ENCODE assay signal across 30 cellular contexts in the genomic region with DNA sequence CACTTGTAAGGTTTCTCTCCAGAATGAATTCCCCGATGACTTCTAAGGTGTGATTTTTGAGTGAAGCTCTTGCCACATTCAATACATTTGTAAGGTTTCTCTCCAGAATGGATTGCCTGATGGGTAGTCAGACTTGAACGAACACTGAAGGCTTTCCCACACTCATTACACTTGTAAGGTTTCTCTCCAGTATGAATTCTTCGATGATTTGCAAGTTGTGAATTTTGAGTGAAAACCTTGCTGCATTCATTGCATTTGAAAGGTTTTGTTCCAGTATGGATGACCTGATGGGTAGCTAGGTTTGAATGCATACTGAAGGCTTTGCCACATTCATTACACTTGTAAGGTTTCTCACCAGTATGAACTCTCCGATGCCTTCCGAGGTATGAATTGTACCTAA. TPM values are rescaled to one million over a fixed set of nuclear protein-coding genes. Genes with fewer than 3 reads are reported as not detected.
DNase-seq lines count a peak whose midpoint lies in the region; ATAC-seq, FAIRE-seq and TF ChIP-seq lines count a peak whose summit lies in the region.
"Had no signal": no experiment of that assay in that cellular context is flagged by ENCODE, and none has a peak within 500 bp of the region (broad histone marks: within the 10 kb centered on the region; RNA-seq: fewer than 3 reads in every experiment).

No MANE protein-coding gene starts in this region.

- no peak for ATAC-seq in HepG2
- no peak for ATAC-seq in K562
- no peak for ATAC-seq in Right ventricle myocardium superior (ENCODE audit: poor library complexity)
- no peak for ATAC-seq in HG03469 (IDR thresholded peaks at IDR 0.05; ENCODE audit: unreplicated experiment)

- no peak for TF ChIP-seq POLR2A in HepG2 (IDR thresholded peaks at IDR 0.05; ENCODE audit: insufficient read depth in 1 of 2, low read depth in 2 of 2, low read length in 2 of 2)
- no peak for TF ChIP-seq POLR2A in K562 (conservative IDR thresholded peaks at IDR 0.05)

- H3K79me2 ChIP-seq in HepG2 (ENCODE audit: insufficient read depth, low read length) (no peaks in the 10 kb centered on the region), K562 (ENCODE audit: control insufficient read depth, insufficient read depth, low read length) (no peaks in the 10 kb centered on the region)

- H3K27ac ChIP-seq in liver (ENCODE audit: low read depth in 1 of 2, low read length in 2 of 2), result no peak overlapping the region
- no peak overlapping the region for H3K27ac ChIP-seq in HepG2 (ENCODE audit: extremely low read length, insufficient read depth, low read length)
- H3K27ac ChIP-seq in K562 (ENCODE audit: extremely low read depth, low read depth, low read length), result no peak overlapping the region
- no peak overlapping the region for H3K27ac ChIP-seq in muscle layer of duodenum (ENCODE audit: low read length)
- H3K27ac ChIP-seq: GM23248, HL-60 had no signal

- CTCF ChIA-PET in HepG2 (lab: Yijun Ruan, JAX; ENCODE audit: low intra/inter-chr PET ratio, low total read pairs), result no interaction called here
- CTCF ChIA-PET in K562 (lab: Yijun Ruan, JAX; ENCODE audit: low intra/inter-chr PET ratio), result no interaction called here

- H2AFZ ChIP-seq in HepG2 (ENCODE audit: low read length) (no peak overlapping the region), K562 (ENCODE audit: low read depth, low read length) (no peak overlapping the region)
- H2AFZ ChIP-seq: GM23248 had no signal

- no peaks in the 10 kb centered on the region for H3K9me1 ChIP-seq in K562 (ENCODE audit: control insufficient read depth, insufficient read depth, low read length)

- H4K20me1 ChIP-seq in HepG2 (ENCODE audit: insufficient read depth, low read length) (no peaks in the 10 kb centered on the region), K562 (replicated peaks; ENCODE audit: control insufficient read depth, insufficient read depth, low read length) (no peaks in the 10 kb centered on the region)

- TF ChIP-seq RAD21 in liver (IDR thresholded peaks at IDR 0.05) (no peak), HepG2 (CRISPR knock-in tag; IDR thresholded peaks at IDR 0.05) (no peak), K562 (CRISPR knock-in tag; conservative IDR thresholded peaks at IDR 0.05 in 1 of 2, IDR thresholded peaks at IDR 0.05 in 1 of 2) (no peak)

- H3K9me3 ChIP-seq in liver (ENCODE audit: control insufficient read depth in 4 of 4, low read length in 3 of 4), result peaks cover 39 to 60% (median 55%) of the 10 kb centered on the region in 4 donors
- peaks cover 67% of the 10 kb centered on the region for H3K9me3 ChIP-seq in HepG2 (ENCODE audit: low read length)
- H3K9me3 ChIP-seq in K562 (replicated peaks; ENCODE audit: control insufficient read depth, insufficient read depth, low read depth, low read length), result peaks cover 26% of the 10 kb centered on the region
- H3K9me3 ChIP-seq in muscle layer of duodenum (ENCODE audit: control insufficient read depth in 1 of 2, low read length in 2 of 2), result peaks cover 47 to 54% of the 10 kb centered on the region in 2 donors

- no peaks in the 10 kb centered on the region for H3K27me3 ChIP-seq in liver (ENCODE audit: control insufficient read depth in 4 of 4, insufficient read depth in 4 of 4, low read length in 3 of 4)
- H3K27me3 ChIP-seq in HepG2 (ENCODE audit: control insufficient read depth in 1 of 2, insufficient read depth in 2 of 2, low read length in 2 of 2), result no peaks in the 10 kb centered on the region
- no peaks in the 10 kb centered on the region for H3K27me3 ChIP-seq in K562 (ENCODE audit: control insufficient read depth in 2 of 2, insufficient read depth in 2 of 2, low read length in 2 of 2)
- no peaks in the 10 kb centered on the region for H3K27me3 ChIP-seq in muscle layer of duodenum (ENCODE audit: low read depth, low read length)
- H3K27me3 ChIP-seq: BE2C had no signal

- H3K4me3 ChIP-seq in liver (ENCODE audit: low read depth in 1 of 3, low read length in 3 of 3), result peak overlapping the region in 2 of 3 donors; percentile 52 to 54
- H3K4me3 ChIP-seq in HepG2 (replicated peaks in 1 of 3; ENCODE audit: insufficient read depth in 1 of 3, low read depth in 2 of 3, low read length in 3 of 3), result no peak overlapping the region
- no peak overlapping the region for H3K4me3 ChIP-seq in K562
- H3K4me3 ChIP-seq in muscle layer of duodenum (ENCODE audit: low read depth in 1 of 2, low read length in 2 of 2), result peak overlapping the region; percentile 29 to 42
- H3K4me3 ChIP-seq: GM23248 had no signal

- intact Hi-C loops in HepG2 (cut with micrococcal nuclease; ENCODE audit: unreplicated experiment), result no loop called here
- intact Hi-C loops in K562 (cut with micrococcal nuclease), result no loop called here
- intact Hi-C loops in Right ventricle myocardium superior (cut with DNase I), result no loop called here

- 98% methylated on average over 5 of the region's 5 CpGs for WGBS in liver
- 78% methylated on average over 5 of the region's 5 CpGs for WGBS in HepG2 (ENCODE audit: low lambda C conversion rate)
- WGBS in K562 (ENCODE audit: insufficient coverage, low coverage, missing lambda C conversion rate), result 98% methylated on average over 5 of the region's 5 CpGs

- in situ Hi-C loops in HepG2 (cut with HindIII; ENCODE audit: extremely low pct_ligation_motif_present, low pct_unique_long_range_greater_than_20kb), result no loop called here
- in situ Hi-C loops in K562 (cut with MboI), result no loop called here

- POLR2A ChIA-PET in HepG2 (lab: Yijun Ruan, JAX) (no interaction called here), K562 (lab: Yijun Ruan, JAX) (no interaction called here)

- BruUV-seq in HepG2 (replicated peaks; lab: Mats Ljungman, UMichigan) (no TSS peak), K562 (replicated peaks; lab: Mats Ljungman, UMichigan) (no TSS peak)

- TF ChIP-seq EP300 in HepG2 (IDR thresholded peaks at IDR 0.05; ENCODE audit: low read depth in 2 of 2, low read length in 2 of 2), result no peak
- TF ChIP-seq EP300 in HepG2 (CRISPR knock-in tag; IDR thresholded peaks at IDR 0.05; ENCODE audit: borderline replicate concordance), result no peak
- TF ChIP-seq EP300 in K562 (IDR thresholded peaks at IDR 0.05; ENCODE audit: low read length), result no peak

- peaks cover 19 to 52% (median 32%) of the 10 kb centered on the region in 4 donors for H3K36me3 ChIP-seq in liver (ENCODE audit: control insufficient read depth in 4 of 4, insufficient read depth in 3 of 4, low read depth in 1 of 4, low read length in 3 of 4)
- peaks cover 6 to 32% of the 10 kb centered on the region in 2 experiments; a peak in 4 of 5 replicates for H3K36me3 ChIP-seq in HepG2 (replicated peaks in 1 of 2; ENCODE audit: control insufficient read depth in 1 of 2, insufficient read depth in 2 of 2, low read length in 2 of 2)
- H3K36me3 ChIP-seq in K562 (ENCODE audit: control insufficient read depth, insufficient read depth, low read length), result peaks cover 44% of the 10 kb centered on the region
- peaks cover 42 to 76% of the 10 kb centered on the region in 2 donors for H3K36me3 ChIP-seq in muscle layer of duodenum (ENCODE audit: control insufficient read depth in 1 of 2, insufficient read depth in 2 of 2, low read length in 2 of 2)

- no peak overlapping the region for H3K9ac ChIP-seq in liver (ENCODE audit: low read depth in 1 of 2, low read length in 2 of 2)
- H3K9ac ChIP-seq in HepG2 (ENCODE audit: insufficient read depth, low read depth, low read length), result no peak overlapping the region
- H3K9ac ChIP-seq in K562 (ENCODE audit: insufficient read depth in 1 of 2, low read depth in 2 of 2, low read length in 2 of 2), result no peak overlapping the region
- H3K9ac ChIP-seq: GM23248 had no signal

- no peaks in the 10 kb centered on the region for H3K4me1 ChIP-seq in liver (ENCODE audit: control insufficient read depth in 4 of 4, insufficient read depth in 4 of 4, low read length in 3 of 4)
- H3K4me1 ChIP-seq in HepG2 (ENCODE audit: insufficient read depth, low read length), result no peaks in the 10 kb centered on the region
- H3K4me1 ChIP-seq in K562 (replicated peaks in 1 of 2; ENCODE audit: control insufficient read depth in 2 of 2, insufficient read depth in 2 of 2, low read length in 2 of 2), result no peaks in the 10 kb centered on the region
- H3K4me1 ChIP-seq in muscle layer of duodenum (ENCODE audit: control insufficient read depth in 1 of 2, insufficient read depth in 2 of 2, low read length in 2 of 2), result no peaks in the 10 kb centered on the region
- H3K4me1 ChIP-seq: BE2C had no signal

- TF ChIP-seq CTCF in liver (IDR thresholded peaks at IDR 0.05; ENCODE audit: low read depth, low read length, missing input control) (no peak), HepG2 (CRISPR knock-in tag; IDR thresholded peaks at IDR 0.05) (no peak), K562 (IDR thresholded peaks at IDR 0.05 in 2 of 3, conservative IDR thresholded peaks at IDR 0.05 in 1 of 3; ENCODE audit: insufficient read depth in 2 of 3, low read depth in 1 of 3, low read length in 3 of 3) (no peak)

- no peak overlapping the region for H3K4me2 ChIP-seq in HepG2 (ENCODE audit: low read depth, low read length)
- no peak overlapping the region for H3K4me2 ChIP-seq in K562 (ENCODE audit: insufficient read depth, low read length)

- DNase-seq in HepG2 (ENCODE audit: low spot score) (no peak), K562 (ENCODE audit: extremely low read depth in 1 of 4, low spot score in 3 of 4) (no peak), Right ventricle myocardium superior (no peak), RPMI8226 (no peak), SHP77 treated with DMSO at 0.1 percent for 48 hours (lab: John Stamatoyannopoulos, UW) (no peak)
- DNase-seq: 8988T; ACHN; BE2C; CD4-positive, CD25-positive, alpha-beta regulatory T cell; COR-L47; DMS53; GM23248; H7; Kasumi-1; MV-4-11; NCI-H1105; NCI-H1436 treated with DMSO at 0.1 percent for 48 hours; NCI-H1930; NCI-H2107; NCI-H524 treated with DMSO at 0.1 percent for 48 hours; NCI-H774; SHP77 had no signal

- FAIRE-seq in HepG2 (lab: Jason Lieb, UNC), result no peak
- no peak for FAIRE-seq in K562 (lab: Jason Lieb, UNC)

RNA-seq across cellular contexts. Expression of a gene that starts 24.3 kb away (rescaled TPM):
- total RNA-seq in liver, result not detected
- polyA plus RNA-seq in liver, result not detected
- total RNA-seq in HepG2 (2016; rRNA removed; fragmentation: Illumina TruSeq; extraction: Trizol), result not detected in 2 replicates
- total RNA-seq in HepG2 (2016; cell fraction: cytosol; rRNA removed; fragmentation: Illumina TruSeq; extraction: Trizol; ENCODE audit: low read depth), result not detected in 2 replicates
- total RNA-seq in HepG2 (2016; cell fraction: insoluble cytoplasmic fraction; rRNA removed; fragmentation: Illumina TruSeq; extraction: Trizol), result not detected in 2 replicates
- not detected in 2 replicates for total RNA-seq in HepG2 (2016; cell fraction: membrane; rRNA removed; fragmentation: Illumina TruSeq; extraction: Trizol)
- total RNA-seq in HepG2 (2016; cell fraction: nucleus; rRNA removed; fragmentation: Illumina TruSeq; extraction: Trizol), result not detected in 2 replicates
- 0.03 TPM in 1 of 2 replicates, not detected in the other for polyA plus RNA-seq in HepG2 (2011; rRNA removed)
- polyA plus RNA-seq in HepG2 (2011; cell fraction: cytosol; rRNA removed), result 0.04 TPM in 1 of 2 replicates, not detected in the other
- not detected in 2 replicates for polyA plus RNA-seq in HepG2 (2011; cell fraction: nucleus; rRNA removed)
- not detected in 2 replicates for polyA plus RNA-seq in HepG2 (2012)
- not detected in 2 replicates for polyA plus RNA-seq in HepG2 (2016; cell fraction: cytosol; fragmentation: Illumina TruSeq; extraction: Trizol; ENCODE audit: low read depth)
- not detected in 2 replicates for polyA plus RNA-seq in HepG2 (2016; cell fraction: insoluble cytoplasmic fraction; fragmentation: Illumina TruSeq; extraction: Trizol; ENCODE audit: low read depth)
- not detected in 2 replicates for polyA plus RNA-seq in HepG2 (2016; cell fraction: membrane; fragmentation: Illumina TruSeq; extraction: Trizol; ENCODE audit: low read depth)
- not detected in 2 replicates for polyA plus RNA-seq in HepG2 (2016; cell fraction: nucleus; fragmentation: Illumina TruSeq; extraction: Trizol; ENCODE audit: insufficient read depth, low read depth)
- polyA minus RNA-seq in HepG2 (2011; rRNA and poly(A)+ RNA removed; ENCODE audit: low replicate concordance), result 0.09 TPM in 1 of 2 replicates, not detected in the other
- not detected in 2 replicates for polyA minus RNA-seq in HepG2 (2011; cell fraction: cytosol; rRNA and poly(A)+ RNA removed)
- not detected in 2 replicates for polyA minus RNA-seq in HepG2 (2011; cell fraction: nucleus; rRNA and poly(A)+ RNA removed)
- 0.42 TPM in 1 of 2 replicates, not detected in the other for total RNA-seq in K562 (2011; cell fraction: chromatin; rRNA removed; ENCODE audit: low replicate concordance)
- 0.17 TPM in 1 of 2 replicates, not detected in the other for total RNA-seq in K562 (2011; cell fraction: nucleolus; rRNA removed)
- 0.44 and 0.61 TPM in 2 replicates for total RNA-seq in K562 (2011; cell fraction: nucleoplasm; rRNA removed)
- total RNA-seq in K562 (2014; rRNA removed), result not detected in 2 replicates
- 0.07 TPM in 1 of 2 replicates, not detected in the other for total RNA-seq in K562 (2014; rRNA removed; fragmentation: Illumina TruSeq; extraction: Trizol)
- total RNA-seq in K562 (2015; rRNA removed; fragmentation: Illumina TruSeq; extraction: Trizol), result 0.07 TPM in 1 of 2 replicates, not detected in the other
- 0.07 TPM in 1 of 2 replicates, not detected in the other for total RNA-seq in K562 (2021)
- 0.07 and 0.08 TPM in 2 replicates for polyA plus RNA-seq in K562 (2011; rRNA removed)
- polyA plus RNA-seq in K562 (2011; cell fraction: cytosol; rRNA removed), result 0.06 and 0.12 TPM in 2 replicates
- polyA plus RNA-seq in K562 (2011; cell fraction: nucleus; rRNA removed), result 0.06 and 0.09 TPM in 2 replicates
- 0.05 and 0.10 TPM in 2 replicates for polyA plus RNA-seq in K562 (2012)
- polyA plus RNA-seq in K562 (2014; fragmentation: Illumina TruSeq; extraction: Trizol), result 0.07 TPM in 1 of 2 replicates, not detected in the other
- not detected for polyA plus RNA-seq in K562 (2014; fragmentation: Nextera tagmentation; extraction: Ambion mirVana)
- polyA plus RNA-seq in K562 (2014; rRNA removed), result not detected in 2 replicates
- not detected in 2 replicates for polyA minus RNA-seq in K562 (2011; rRNA and poly(A)+ RNA removed)
- polyA minus RNA-seq in K562 (2011; cell fraction: cytosol; rRNA and poly(A)+ RNA removed), result not detected in 2 replicates
- polyA minus RNA-seq in K562 (2011; cell fraction: nucleus; rRNA and poly(A)+ RNA removed), result not detected in 2 replicates
- total RNA-seq in Right ventricle myocardium superior, result not detected
- total RNA-seq: CD4-positive, CD25-positive, alpha-beta regulatory T cell; Daoy; G401; GM23248; M059J; RPMI7951 had no signal
- polyA plus RNA-seq: CD4-positive, CD25-positive, alpha-beta regulatory T cell; GM23248 had no signal

RNA-seq across cellular contexts. Expression of a gene that starts 34.4 kb away (rescaled TPM):
- total RNA-seq in liver (10 to 100 TPM in 1 of 2 donors, 1 to 10 TPM in 1; 9.2 to 30.1 TPM), HepG2 (2016; rRNA removed; fragmentation: Illumina TruSeq; extraction: Trizol) (12.1 and 14.5 TPM in 2 replicates), K562 (2014; rRNA removed) (8.7 and 12.0 TPM in 2 replicates), K562 (2014; rRNA removed; fragmentation: Illumina TruSeq; extraction: Trizol) (17.6 and 19.1 TPM in 2 replicates), K562 (2015; rRNA removed; fragmentation: Illumina TruSeq; extraction: Trizol) (12.4 and 13.0 TPM in 2 replicates), K562 (2021) (11.6 and 11.8 TPM in 2 replicates), Right ventricle myocardium superior (15.7 TPM)
- polyA plus RNA-seq in liver (1 to 10 TPM; 6.3 to 6.7 TPM), HepG2 (2011; rRNA removed) (8.1 and 8.4 TPM in 2 replicates), K562 (2011; rRNA removed) (21.3 and 22.1 TPM in 2 replicates), K562 (2014; fragmentation: Illumina TruSeq; extraction: Trizol) (13.4 and 14.9 TPM in 2 replicates), K562 (2014; fragmentation: Nextera tagmentation; extraction: Ambion mirVana) (1 to 10 TPM; 3.6 to 7.5 TPM), K562 (2014; rRNA removed) (7.3 and 10.3 TPM in 2 replicates)
- total RNA-seq in HepG2 (2016; cell fraction: cytosol; rRNA removed; fragmentation: Illumina TruSeq; extraction: Trizol; ENCODE audit: low read depth), result 1.8 and 1.9 TPM in 2 replicates
- 13.3 and 13.9 TPM in 2 replicates for total RNA-seq in HepG2 (2016; cell fraction: insoluble cytoplasmic fraction; rRNA removed; fragmentation: Illumina TruSeq; extraction: Trizol)
- total RNA-seq in HepG2 (2016; cell fraction: membrane; rRNA removed; fragmentation: Illumina TruSeq; extraction: Trizol), result 4.6 and 4.7 TPM in 2 replicates
- total RNA-seq in HepG2 (2016; cell fraction: nucleus; rRNA removed; fragmentation: Illumina TruSeq; extraction: Trizol), result 12.9 and 16.9 TPM in 2 replicates
- 4.1 and 5.1 TPM in 2 replicates for polyA plus RNA-seq in HepG2 (2011; cell fraction: cytosol; rRNA removed)
- 26.0 and 27.3 TPM in 2 replicates for polyA plus RNA-seq in HepG2 (2011; cell fraction: nucleus; rRNA removed)
- 8.0 and 9.4 TPM in 2 replicates for polyA plus RNA-seq in HepG2 (2012)
- polyA plus RNA-seq in HepG2 (2016; cell fraction: cytosol; fragmentation: Illumina TruSeq; extraction: Trizol; ENCODE audit: low read depth), result 0.28 and 0.32 TPM in 2 replicates
- polyA plus RNA-seq in HepG2 (2016; cell fraction: insoluble cytoplasmic fraction; fragmentation: Illumina TruSeq; extraction: Trizol; ENCODE audit: low read depth), result 6.5 TPM in 2 replicates
- 0.78 and 1.0 TPM in 2 replicates for polyA plus RNA-seq in HepG2 (2016; cell fraction: membrane; fragmentation: Illumina TruSeq; extraction: Trizol; ENCODE audit: low read depth)
- 19.2 and 24.1 TPM in 2 replicates for polyA plus RNA-seq in HepG2 (2016; cell fraction: nucleus; fragmentation: Illumina TruSeq; extraction: Trizol; ENCODE audit: insufficient read depth, low read depth)
- 11.3 and 19.4 TPM in 2 replicates for polyA minus RNA-seq in HepG2 (2011; rRNA and poly(A)+ RNA removed; ENCODE audit: low replicate concordance)
- polyA minus RNA-seq in HepG2 (2011; cell fraction: cytosol; rRNA and poly(A)+ RNA removed), result 7.6 and 9.4 TPM in 2 replicates
- polyA minus RNA-seq in HepG2 (2011; cell fraction: nucleus; rRNA and poly(A)+ RNA removed), result 30.6 and 42.0 TPM in 2 replicates
- total RNA-seq in K562 (2011; cell fraction: chromatin; rRNA removed; ENCODE audit: low replicate concordance), result 129 and 221 TPM in 2 replicates
- 76.2 and 97.5 TPM in 2 replicates for total RNA-seq in K562 (2011; cell fraction: nucleolus; rRNA removed)
- total RNA-seq in K562 (2011; cell fraction: nucleoplasm; rRNA removed), result 145 and 157 TPM in 2 replicates
- polyA plus RNA-seq in K562 (2011; cell fraction: cytosol; rRNA removed), result 6.9 and 12.9 TPM in 2 replicates
- 34.0 and 38.4 TPM in 2 replicates for polyA plus RNA-seq in K562 (2011; cell fraction: nucleus; rRNA removed)
- polyA plus RNA-seq in K562 (2012), result 9.6 and 10.9 TPM in 2 replicates
- polyA minus RNA-seq in K562 (2011; rRNA and poly(A)+ RNA removed), result 46.8 and 49.8 TPM in 2 replicates
- polyA minus RNA-seq in K562 (2011; cell fraction: cytosol; rRNA and poly(A)+ RNA removed), result 16.9 and 19.5 TPM in 2 replicates
- polyA minus RNA-seq in K562 (2011; cell fraction: nucleus; rRNA and poly(A)+ RNA removed), result 31.4 and 44.3 TPM in 2 replicates

RNA-seq across cellular contexts. Expression of a gene that starts 55.1 kb away (rescaled TPM):
- total RNA-seq in liver, result not detected
- polyA plus RNA-seq in liver, result not detected
- not detected in 2 replicates for total RNA-seq in HepG2 (2016; rRNA removed; fragmentation: Illumina TruSeq; extraction: Trizol)
- not detected in 2 replicates for total RNA-seq in HepG2 (2016; cell fraction: cytosol; rRNA removed; fragmentation: Illumina TruSeq; extraction: Trizol; ENCODE audit: low read depth)
- total RNA-seq in HepG2 (2016; cell fraction: insoluble cytoplasmic fraction; rRNA removed; fragmentation: Illumina TruSeq; extraction: Trizol), result not detected in 2 replicates
- total RNA-seq in HepG2 (2016; cell fraction: membrane; rRNA removed; fragmentation: Illumina TruSeq; extraction: Trizol), result not detected in 2 replicates
- total RNA-seq in HepG2 (2016; cell fraction: nucleus; rRNA removed; fragmentation: Illumina TruSeq; extraction: Trizol), result not detected in 2 replicates
- polyA plus RNA-seq in HepG2 (2011; rRNA removed), result not detected in 2 replicates
- not detected in 2 replicates for polyA plus RNA-seq in HepG2 (2011; cell fraction: cytosol; rRNA removed)
- polyA plus RNA-seq in HepG2 (2011; cell fraction: nucleus; rRNA removed), result not detected in 2 replicates
- polyA plus RNA-seq in HepG2 (2012), result not detected in 2 replicates
- polyA plus RNA-seq in HepG2 (2016; cell fraction: cytosol; fragmentation: Illumina TruSeq; extraction: Trizol; ENCODE audit: low read depth), result not detected in 2 replicates
- not detected in 2 replicates for polyA plus RNA-seq in HepG2 (2016; cell fraction: insoluble cytoplasmic fraction; fragmentation: Illumina TruSeq; extraction: Trizol; ENCODE audit: low read depth)
- polyA plus RNA-seq in HepG2 (2016; cell fraction: membrane; fragmentation: Illumina TruSeq; extraction: Trizol; ENCODE audit: low read depth), result not detected in 2 replicates
- not detected in 2 replicates for polyA plus RNA-seq in HepG2 (2016; cell fraction: nucleus; fragmentation: Illumina TruSeq; extraction: Trizol; ENCODE audit: insufficient read depth, low read depth)
- not detected in 2 replicates for polyA minus RNA-seq in HepG2 (2011; rRNA and poly(A)+ RNA removed; ENCODE audit: low replicate concordance)
- not detected in 2 replicates for polyA minus RNA-seq in HepG2 (2011; cell fraction: cytosol; rRNA and poly(A)+ RNA removed)
- not detected in 2 replicates for polyA minus RNA-seq in HepG2 (2011; cell fraction: nucleus; rRNA and poly(A)+ RNA removed)
- 0.16 and 0.60 TPM in 2 replicates for total RNA-seq in K562 (2011; cell fraction: chromatin; rRNA removed; ENCODE audit: low replicate concordance)
- total RNA-seq in K562 (2011; cell fraction: nucleolus; rRNA removed), result 0.13 and 0.50 TPM in 2 replicates
- total RNA-seq in K562 (2011; cell fraction: nucleoplasm; rRNA removed), result 0.38 TPM in 1 of 2 replicates, not detected in the other
- total RNA-seq in K562 (2014; rRNA removed), result not detected in 2 replicates
- not detected in 2 replicates for total RNA-seq in K562 (2014; rRNA removed; fragmentation: Illumina TruSeq; extraction: Trizol)
- not detected in 2 replicates for total RNA-seq in K562 (2015; rRNA removed; fragmentation: Illumina TruSeq; extraction: Trizol)
- total RNA-seq in K562 (2021), result not detected in 2 replicates
- 0.05 and 0.08 TPM in 2 replicates for polyA plus RNA-seq in K562 (2011; rRNA removed)
- 0.03 TPM in 1 of 2 replicates, not detected in the other for polyA plus RNA-seq in K562 (2011; cell fraction: cytosol; rRNA removed)
- polyA plus RNA-seq in K562 (2011; cell fraction: nucleus; rRNA removed), result 0.10 and 0.30 TPM in 2 replicates
- 0.06 TPM in 1 of 2 replicates, not detected in the other for polyA plus RNA-seq in K562 (2012)
- not detected in 2 replicates for polyA plus RNA-seq in K562 (2014; fragmentation: Illumina TruSeq; extraction: Trizol)
- not detected for polyA plus RNA-seq in K562 (2014; fragmentation: Nextera tagmentation; extraction: Ambion mirVana)
- not detected in 2 replicates for polyA plus RNA-seq in K562 (2014; rRNA removed)
- 0.09 and 0.18 TPM in 2 replicates for polyA minus RNA-seq in K562 (2011; rRNA and poly(A)+ RNA removed)
- polyA minus RNA-seq in K562 (2011; cell fraction: cytosol; rRNA and poly(A)+ RNA removed), result not detected in 2 replicates
- polyA minus RNA-seq in K562 (2011; cell fraction: nucleus; rRNA and poly(A)+ RNA removed), result 0.11 TPM in 1 of 2 replicates, not detected in the other
- not detected for total RNA-seq in Right ventricle myocardium superior
- total RNA-seq: CD4-positive, CD25-positive, alpha-beta regulatory T cell; Daoy; G401; GM23248; M059J; RPMI7951 had no signal
- polyA plus RNA-seq: CD4-positive, CD25-positive, alpha-beta regulatory T cell; GM23248 had no signal

Comparison
In these comparisons a context has a peak if more than half of its experiments do, and no peak if none do; other contexts are left out.
1. H3K4me3 ChIP-seq: peak in liver (2 of 3) and muscle layer of duodenum (2 of 2); none in HepG2 (0 of 3) and K562 (single experiment).